ENCODE assay signal across 8 cellular contexts in the genomic region with DNA sequence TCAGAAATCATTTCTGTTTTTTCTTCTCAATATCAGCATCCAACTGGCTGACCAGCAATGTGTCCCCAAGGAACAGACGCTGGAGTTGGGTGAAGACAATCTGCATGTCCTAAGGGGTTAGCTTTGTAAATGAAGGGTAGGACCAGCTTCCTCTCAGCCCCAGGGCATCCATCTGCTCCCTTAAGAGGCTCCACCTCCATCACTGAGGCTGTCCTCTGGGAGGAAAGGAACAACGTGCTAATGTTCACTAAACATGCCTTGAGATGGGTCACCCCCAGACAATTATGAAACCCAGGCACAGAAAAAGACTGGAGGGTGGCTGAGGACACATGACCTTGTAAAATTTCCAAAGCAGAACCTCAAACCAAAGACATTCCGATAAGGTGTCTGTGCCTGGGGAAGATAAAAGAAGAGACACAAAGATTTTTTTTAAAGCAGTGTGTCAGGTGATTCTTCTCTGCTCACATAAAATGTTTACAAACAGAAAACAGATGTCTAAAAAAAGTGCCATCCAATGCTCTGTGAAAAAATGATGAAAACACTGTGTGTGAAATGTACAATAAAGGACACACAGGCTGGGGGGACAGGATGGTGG. TPM values are rescaled to one million over a fixed set of nuclear protein-coding genes. Genes with fewer than 3 reads are reported as not detected.
DNase-seq lines count a peak whose midpoint lies in the region; ATAC-seq and TF ChIP-seq lines count a peak whose summit lies in the region.

No MANE protein-coding gene starts in this region.

- peak overlapping the region; percentile 90 to 91 for H3K4me3 Mint-ChIP-seq in CD14-positive monocyte
- peak overlapping the region; percentile 92 for H3K4me3 Mint-ChIP-seq in natural killer cell treated with Interleukin-12 subunit alpha and Interleukin-12 subunit beta and Interleukin-15 and Interleukin-18, amount 100 ng/mL, for 72 hours

- H2AFZ ChIP-seq in Loucy (ENCODE audit: low read length), result no peak overlapping the region

- peaks cover 41% of the 10 kb centered on the region for H3K4me1 ChIP-seq in Loucy (ENCODE audit: insufficient read depth, low read length, poor library complexity, severe bottlenecking)

- peaks cover 29 to 42% of the 10 kb centered on the region in 2 donors for H3K36me3 Mint-ChIP-seq in CD14-positive monocyte
- peaks cover 9% of the 10 kb centered on the region for H3K36me3 Mint-ChIP-seq in natural killer cell treated with Interleukin-12 subunit alpha and Interleukin-12 subunit beta and Interleukin-15 and Interleukin-18, amount 100 ng/mL, for 72 hours

- peak overlapping the region; percentile 85 for H3K9ac ChIP-seq in Loucy (ENCODE audit: low read depth, low read length, poor library complexity, severe bottlenecking)

- H3K4me1 Mint-ChIP-seq in CD14-positive monocyte, result peaks cover 23% of the 10 kb centered on the region
- peaks cover 37 to 51% of the 10 kb centered on the region in 2 donors for H3K4me1 Mint-ChIP-seq in natural killer cell treated with Interleukin-12 subunit alpha and Interleukin-12 subunit beta and Interleukin-15 and Interleukin-18, amount 100 ng/mL, for 72 hours (ENCODE audit: low read depth in 2 of 2)

- H3K4me3 ChIP-seq in Loucy (ENCODE audit: low read length, poor library complexity, severe bottlenecking), result peak overlapping the region; percentile 94
- peak overlapping the region; percentile 91 for H3K4me3 ChIP-seq in choroid plexus epithelial cell (ENCODE audit: low read depth, low read length)

- H3K36me3 ChIP-seq in Loucy (ENCODE audit: insufficient read depth, low read length), result no peaks in the 10 kb centered on the region

- H4K20me1 ChIP-seq in Loucy (ENCODE audit: insufficient read depth, low read length, poor library complexity, severe bottlenecking), result peaks cover 48% of the 10 kb centered on the region

- no peaks in the 10 kb centered on the region for H3K27me3 ChIP-seq in Loucy (ENCODE audit: insufficient read depth, low read length, poor library complexity, severe bottlenecking)

- H3F3A ChIP-seq in Loucy (ENCODE audit: low read depth), result no peaks in the 10 kb centered on the region

- peak overlapping the region in 6 of 7 donors; percentile 49 to 97 (median 92) for H3K27ac Mint-ChIP-seq in CD14-positive monocyte
- H3K27ac Mint-ChIP-seq in natural killer cell treated with Interleukin-12 subunit alpha and Interleukin-12 subunit beta and Interleukin-15 and Interleukin-18, amount 100 ng/mL, for 72 hours, result peak overlapping the region; percentile 89 to 94

- peak overlapping the region; percentile 97 for H3K4me2 ChIP-seq in Loucy (ENCODE audit: low read depth, low read length, poor library complexity, severe bottlenecking)

- peaks cover 26 to 44% (median 37%) of the 10 kb centered on the region in 7 donors for H3K9me3 Mint-ChIP-seq in CD14-positive monocyte
- no peaks in the 10 kb centered on the region for H3K9me3 Mint-ChIP-seq in natural killer cell treated with Interleukin-12 subunit alpha and Interleukin-12 subunit beta and Interleukin-15 and Interleukin-18, amount 100 ng/mL, for 72 hours

- peaks cover 62% of the 10 kb centered on the region for H3K79me2 ChIP-seq in Loucy (ENCODE audit: insufficient read depth, low read length)

- H3K27me3 Mint-ChIP-seq in CD14-positive monocyte (ENCODE audit: low read depth in 3 of 3), result no peaks in the 10 kb centered on the region
- H3K27me3 Mint-ChIP-seq in natural killer cell treated with Interleukin-12 subunit alpha and Interleukin-12 subunit beta and Interleukin-15 and Interleukin-18, amount 100 ng/mL, for 72 hours, result no peaks in the 10 kb centered on the region

- TF ChIP-seq CTCF in CD14-positive monocyte (IDR thresholded peaks at IDR 0.05) (no peak), Loucy (conservative IDR thresholded peaks at IDR 0.05; ENCODE audit: low read length) (no peak), choroid plexus epithelial cell (conservative IDR thresholded peaks at IDR 0.05; ENCODE audit: low read depth, low read length) (no peak)

- H3K9me2 ChIP-seq in Loucy (replicated peaks; ENCODE audit: low read depth, low read length), result no peaks in the 10 kb centered on the region

- intact Hi-C loops in CD14-positive monocyte (cut with micrococcal nuclease), result loop anchor here (5.0 to 10.0 kb wide), 2 partner anchors 42 to 365 kb away; no protein-coding TSS in a partner anchor

- no peaks in the 10 kb centered on the region for H3K9me3 ChIP-seq in Loucy (ENCODE audit: insufficient read depth, low read depth, low read length)

- no peak for ATAC-seq in natural killer cell treated with Interleukin-12 subunit alpha and Interleukin-12 subunit beta and Interleukin-15 and Interleukin-18, amount 100 ng/mL, for 72 hours
- ATAC-seq in GM18520 (IDR thresholded peaks at IDR 0.05; ENCODE audit: unreplicated experiment), result no peak

- DNase-seq in CD14-positive monocyte (ENCODE audit: low spot score), result no peak
- DNase-seq in choroid plexus epithelial cell (ENCODE audit: low read depth), result peak; percentile 14
- DNase-seq in natural killer cell treated with Interleukin-12 subunit alpha and Interleukin-12 subunit beta and Interleukin-15 and Interleukin-18, amount 100 ng/mL, for 72 hours (ENCODE audit: low spot score), result no peak
- no peak for DNase-seq in 8988T
- no peak for DNase-seq in SKM-1 (lab: John Stamatoyannopoulos, UW; ENCODE audit: unreplicated experiment)
- no peak for DNase-seq in stimulated activated CD4-positive, alpha-beta T cell treated with anti-CD3 and anti-CD28 coated beads, Interleukin-2, amount 100 ng/mL, for 48 hours

RNA-seq across cellular contexts. Expression of a gene that starts 37.6 kb away (rescaled TPM):
- polyA plus RNA-seq in CD14-positive monocyte, result 1 to 10 TPM; 2.6 to 5.5 TPM
- total RNA-seq in natural killer cell treated with Interleukin-12 subunit alpha and Interleukin-12 subunit beta and Interleukin-15 and Interleukin-18, amount 100 ng/mL, for 72 hours, result 10 to 100 TPM; 16.2 to 25.9 TPM

RNA-seq across cellular contexts. Expression of a gene that starts 46.5 kb away (rescaled TPM):
- polyA plus RNA-seq in CD14-positive monocyte, result not detected
- total RNA-seq in natural killer cell treated with Interleukin-12 subunit alpha and Interleukin-12 subunit beta and Interleukin-15 and Interleukin-18, amount 100 ng/mL, for 72 hours, result not detected
